8 cellular contexts compared by ENCODE assay signal in the genomic region with DNA sequence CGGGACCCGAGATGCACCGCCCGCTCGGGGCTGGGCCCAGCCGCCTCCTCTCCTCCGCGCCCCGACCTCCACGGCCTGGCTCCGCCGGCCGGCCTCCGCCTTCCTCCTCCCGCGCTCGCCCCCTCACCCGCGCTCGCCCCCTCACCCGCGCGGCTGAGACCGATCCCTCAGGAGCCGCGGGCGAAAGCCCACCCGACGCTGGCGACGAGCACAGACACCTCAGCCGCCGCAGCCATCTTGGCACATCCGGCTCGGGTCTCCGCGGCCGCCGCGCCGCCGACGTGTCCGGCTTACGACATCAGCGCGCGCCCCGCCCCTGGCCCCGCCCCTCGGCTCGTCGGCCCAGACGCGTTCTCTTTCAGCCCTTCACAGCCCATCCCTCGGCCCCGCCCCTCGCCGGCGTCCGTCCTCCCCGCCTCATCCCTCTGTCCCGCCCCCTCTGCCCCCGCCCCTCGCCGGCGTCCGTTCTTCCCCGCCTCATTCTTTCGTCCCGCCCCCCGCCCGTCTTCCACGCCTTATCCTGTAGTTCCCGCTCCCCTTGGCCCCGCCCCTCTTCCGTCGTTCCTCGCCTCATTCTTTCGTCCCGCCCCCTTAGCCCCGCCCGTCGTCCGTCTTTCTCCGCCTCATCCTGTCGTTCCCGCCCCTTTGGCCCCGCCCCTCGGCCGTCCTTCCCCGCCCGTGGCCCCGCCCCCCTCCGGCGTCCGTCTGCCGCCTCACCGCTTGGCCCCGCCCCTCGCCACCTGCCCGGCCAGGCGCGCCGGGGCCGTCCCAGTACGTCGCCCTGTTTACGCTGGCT. TPM values are rescaled to one million over a fixed set of nuclear protein-coding genes. Genes with fewer than 3 reads are reported as not detected.
DNase-seq lines count a peak whose midpoint lies in the region; ATAC-seq and TF ChIP-seq lines count a peak whose summit lies in the region.

A gene with protein sequence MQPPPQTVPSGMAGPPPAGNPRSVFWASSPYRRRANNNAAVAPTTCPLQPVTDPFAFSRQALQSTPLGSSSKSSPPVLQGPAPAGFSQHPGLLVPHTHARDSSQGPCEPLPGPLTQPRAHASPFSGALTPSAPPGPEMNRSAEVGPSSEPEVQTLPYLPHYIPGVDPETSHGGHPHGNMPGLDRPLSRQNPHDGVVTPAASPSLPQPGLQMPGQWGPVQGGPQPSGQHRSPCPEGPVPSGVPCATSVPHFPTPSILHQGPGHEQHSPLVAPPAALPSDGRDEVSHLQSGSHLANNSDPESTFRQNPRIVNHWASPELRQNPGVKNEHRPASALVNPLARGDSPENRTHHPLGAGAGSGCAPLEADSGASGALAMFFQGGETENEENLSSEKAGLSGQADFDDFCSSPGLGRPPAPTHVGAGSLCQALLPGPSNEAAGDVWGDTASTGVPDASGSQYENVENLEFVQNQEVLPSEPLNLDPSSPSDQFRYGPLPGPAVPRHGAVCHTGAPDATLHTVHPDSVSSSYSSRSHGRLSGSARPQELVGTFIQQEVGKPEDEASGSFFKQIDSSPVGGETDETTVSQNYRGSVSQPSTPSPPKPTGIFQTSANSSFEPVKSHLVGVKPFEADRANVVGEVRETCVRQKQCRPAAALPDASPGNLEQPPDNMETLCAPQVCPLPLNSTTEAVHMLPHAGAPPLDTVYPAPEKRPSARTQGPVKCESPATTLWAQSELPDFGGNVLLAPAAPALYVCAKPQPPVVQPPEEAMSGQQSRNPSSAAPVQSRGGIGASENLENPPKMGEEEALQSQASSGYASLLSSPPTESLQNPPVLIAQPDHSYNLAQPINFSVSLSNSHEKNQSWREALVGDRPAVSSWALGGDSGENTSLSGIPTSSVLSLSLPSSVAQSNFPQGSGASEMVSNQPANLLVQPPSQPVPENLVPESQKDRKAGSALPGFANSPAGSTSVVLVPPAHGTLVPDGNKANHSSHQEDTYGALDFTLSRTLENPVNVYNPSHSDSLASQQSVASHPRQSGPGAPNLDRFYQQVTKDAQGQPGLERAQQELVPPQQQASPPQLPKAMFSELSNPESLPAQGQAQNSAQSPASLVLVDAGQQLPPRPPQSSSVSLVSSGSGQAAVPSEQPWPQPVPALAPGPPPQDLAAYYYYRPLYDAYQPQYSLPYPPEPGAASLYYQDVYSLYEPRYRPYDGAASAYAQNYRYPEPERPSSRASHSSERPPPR (N-terminal part only) (minus strand): TSS at position 248 of the 796 bp plus-strand sequence. CDS start 5,425 bp downstream, outside the sequence.

- H3K4me3 ChIP-seq in heart left ventricle (peak within 1 kb of the TSS; percentile 72 to 100 (median 94)), transverse colon (peak within 1 kb of the TSS; percentile 80 to 100 (median 88))

- DNase-seq in GM13976 (ENCODE audit: low spot score): peak; percentile 99
- DNase-seq in NCI-H146 (lab: John Stamatoyannopoulos, UW): peak; percentile 96
- DNase-seq in T-cell: peak; percentile 96 to 100 (median 99)
- DNase-seq in heart left ventricle: peak; percentile 99 to 100 (median 100)
- peak; percentile 97 for DNase-seq in pons (ENCODE audit: low spot score)
- peak; percentile 100 for DNase-seq in transverse colon

- TF ChIP-seq POLR2A in heart left ventricle (IDR thresholded peaks at IDR 0.05) (peak; percentile 80 to 82), transverse colon (IDR thresholded peaks at IDR 0.05) (peak; percentile 94)

- H3K27me3 Mint-ChIP-seq in T-cell: no peaks in the 10 kb centered on the region

- ATAC-seq in HG02870 (IDR thresholded peaks at IDR 0.05; ENCODE audit: unreplicated experiment) (peak; percentile 51), T-cell (replicated peaks in 1 of 4) (peak; percentile 68 to 78 (median 72)), heart left ventricle (peak; percentile 83 to 92 (median 86))

- peaks cover 37 to 40% (median 38%) of the 10 kb centered on the region in 3 donors for H3K4me1 Mint-ChIP-seq in T-cell

- CTCF ChIA-PET in T-cell (lab: Charles Lee): interaction anchor here in 1 of 2 donors (1.1 kb wide), 1 partner anchor 56 kb away, joined by 6 read pairs; no protein-coding TSS in a partner anchor

- intact Hi-C loops in heart left ventricle (cut with DNase I) (loop anchor here in 6 of 10 donors (1.0 to 10.0 kb wide), 5 partner anchors 62 to 308 kb away; a partner anchor contains a TSS), transverse colon (cut with DNase I; ENCODE audit: low total_unique reads) (no loop called here)

- no peaks in the 10 kb centered on the region for H3K9me3 Mint-ChIP-seq in T-cell

- TF ChIP-seq EP300 in transverse colon (IDR thresholded peaks at IDR 0.05; ENCODE audit: low read depth): peak; percentile 14

- H3K27ac Mint-ChIP-seq in T-cell: peak within 1 kb of the TSS; percentile 97

- peaks cover 13 to 36% (median 26%) of the 10 kb centered on the region in 12 donors for H3K4me1 ChIP-seq in heart left ventricle
- peaks cover 20 to 28% (median 21%) of the 10 kb centered on the region in 4 donors for H3K4me1 ChIP-seq in transverse colon

- POLR2A ChIA-PET in T-cell (lab: Charles Lee): no interaction called here

- peaks cover 7% of the 10 kb centered on the region for H3K36me3 Mint-ChIP-seq in T-cell

- TF ChIP-seq CTCF in GM13976 (IDR thresholded peaks at IDR 0.05; ENCODE audit: borderline replicate concordance, control extremely low read depth, extremely low read depth, insufficient read depth, missing control alignments) (no peak), heart left ventricle (IDR thresholded peaks at IDR 0.05) (no peak), transverse colon (IDR thresholded peaks at IDR 0.05) (no peak)

- H3K36me3 ChIP-seq in heart left ventricle (peaks cover 0 to 25% (median 8%) of the 10 kb centered on the region in 9 donors), transverse colon (peaks cover 0 to 4% (median 0%) of the 10 kb centered on the region in 4 donors)

- WGBS in adipose tissue, 3 donors: 1 to 2% (median 1%) methylated on average over 75 to 109 of the region's 109 CpGs
- WGBS in heart left ventricle, 4 donors: 0 to 2% (median 1%) methylated on average over 27 to 109 of the region's 109 CpGs
- 3% methylated on average over 21 of the region's 109 CpGs; no CpG with 5 or more reads in 1 of the 2 donors for WGBS in transverse colon (ENCODE audit: low coverage in 1 of 2), 2 donors

- in situ Hi-C loops in GM13976 (cut with MboI; ENCODE audit: low sequenced_read_pairs, unreplicated experiment) (no loop called here), transverse colon (cut with MboI; ENCODE audit: low pct_ligation_motif_present in 1 of 4, low pct_unique_long_range_greater_than_20kb in 1 of 4, low sequenced_read_pairs in 3 of 4) (loop anchor here in 1 of 4 donors (10.0 kb wide), 1 partner anchor 152 kb away; no protein-coding TSS in a partner anchor)

- H3K9me3 ChIP-seq in heart left ventricle (no peaks in the 10 kb centered on the region), transverse colon (no peaks in the 10 kb centered on the region)

- H3K27ac ChIP-seq in adipose tissue (ENCODE audit: low read depth, low read length): peak within 1 kb of the TSS; percentile 94
- H3K27ac ChIP-seq in heart left ventricle: peak within 1 kb of the TSS; percentile 92 to 100 (median 99)
- H3K27ac ChIP-seq in transverse colon: peak within 1 kb of the TSS; percentile 98 to 100 (median 100)

- H3K4me3 Mint-ChIP-seq in T-cell: peak within 1 kb of the TSS; percentile 94 to 97 (median 94)

- H3K27me3 ChIP-seq in heart left ventricle: no peaks in the 10 kb centered on the region
- H3K27me3 ChIP-seq in transverse colon: no peaks in the 10 kb centered on the region

RNA-seq across cellular contexts. Expression of the gene that starts here (rescaled TPM):
- 10 to 100 TPM; 76.3 to 99.0 (median 92.4) TPM for total RNA-seq in T-cell
- polyA plus RNA-seq in adipose tissue: 10 to 100 TPM; 23.1 to 34.9 (median 30.9) TPM
- total RNA-seq in heart left ventricle: 10 to 100 TPM; 21.1 to 53.3 (median 30.2) TPM
- polyA plus RNA-seq in heart left ventricle: 10 to 100 TPM; 20.9 to 29.9 TPM
- total RNA-seq in transverse colon: 10 to 100 TPM; 54.1 to 75.9 (median 65.8) TPM

Comparison
In these comparisons a context has a peak if more than half of its experiments do, and no peak if none do; other contexts are left out.
1. Peak in every context shown above with its lines: DNase-seq, ATAC-seq, H3K4me3 ChIP-seq and H3K27ac ChIP-seq.